ENCODE assay signal across 1 cellular context in the genomic region with DNA sequence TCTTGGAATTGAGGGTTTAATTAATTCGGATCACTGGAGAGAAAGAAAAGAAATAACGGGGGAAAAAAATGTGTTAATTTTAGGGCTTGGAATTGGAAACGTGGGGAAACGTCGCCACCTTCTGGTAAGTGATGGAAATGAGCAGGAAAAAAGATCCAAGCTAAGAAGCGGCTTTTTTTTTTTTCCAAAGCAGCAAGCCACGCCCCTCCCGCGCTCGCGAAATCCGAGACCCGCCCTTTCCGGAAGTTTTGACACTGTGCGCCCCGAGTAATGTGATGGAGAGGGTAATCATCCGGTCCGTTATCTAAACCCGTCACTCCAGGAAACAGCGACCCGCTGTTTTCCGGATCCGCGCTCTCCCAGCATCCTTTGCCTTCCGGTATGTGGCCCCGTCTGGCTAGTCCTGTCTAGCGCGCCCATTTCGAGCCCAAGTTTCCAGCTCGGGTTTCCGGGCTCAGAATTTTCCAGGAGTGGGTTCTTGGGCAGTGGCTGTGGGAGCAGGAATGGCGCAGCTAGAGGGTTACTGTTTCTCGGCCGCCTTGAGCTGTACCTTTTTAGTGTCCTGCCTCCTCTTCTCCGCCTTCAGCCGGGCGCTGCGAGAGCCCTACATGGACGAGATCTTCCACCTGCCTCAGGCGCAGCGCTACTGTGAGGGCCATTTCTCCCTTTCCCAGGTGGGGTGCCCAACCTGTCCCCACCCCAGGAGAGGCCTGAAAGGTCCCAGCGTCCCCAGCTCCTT.
TF ChIP-seq lines count a peak whose summit lies in the region.

A gene with protein sequence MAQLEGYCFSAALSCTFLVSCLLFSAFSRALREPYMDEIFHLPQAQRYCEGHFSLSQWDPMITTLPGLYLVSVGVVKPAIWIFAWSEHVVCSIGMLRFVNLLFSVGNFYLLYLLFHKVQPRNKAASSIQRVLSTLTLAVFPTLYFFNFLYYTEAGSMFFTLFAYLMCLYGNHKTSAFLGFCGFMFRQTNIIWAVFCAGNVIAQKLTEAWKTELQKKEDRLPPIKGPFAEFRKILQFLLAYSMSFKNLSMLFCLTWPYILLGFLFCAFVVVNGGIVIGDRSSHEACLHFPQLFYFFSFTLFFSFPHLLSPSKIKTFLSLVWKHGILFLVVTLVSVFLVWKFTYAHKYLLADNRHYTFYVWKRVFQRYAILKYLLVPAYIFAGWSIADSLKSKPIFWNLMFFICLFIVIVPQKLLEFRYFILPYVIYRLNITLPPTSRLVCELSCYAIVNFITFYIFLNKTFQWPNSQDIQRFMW (plus strand): TSS at position 384 of the 739 bp plus-strand sequence. CDS start 120 bp downstream, at position 504.

TF ChIP-seq in HEK293, 187 proteins besides CTCF, POLR2A, EP300 and RAD21 (continued from another document):
- TF ChIP-seq, protein P1, sequence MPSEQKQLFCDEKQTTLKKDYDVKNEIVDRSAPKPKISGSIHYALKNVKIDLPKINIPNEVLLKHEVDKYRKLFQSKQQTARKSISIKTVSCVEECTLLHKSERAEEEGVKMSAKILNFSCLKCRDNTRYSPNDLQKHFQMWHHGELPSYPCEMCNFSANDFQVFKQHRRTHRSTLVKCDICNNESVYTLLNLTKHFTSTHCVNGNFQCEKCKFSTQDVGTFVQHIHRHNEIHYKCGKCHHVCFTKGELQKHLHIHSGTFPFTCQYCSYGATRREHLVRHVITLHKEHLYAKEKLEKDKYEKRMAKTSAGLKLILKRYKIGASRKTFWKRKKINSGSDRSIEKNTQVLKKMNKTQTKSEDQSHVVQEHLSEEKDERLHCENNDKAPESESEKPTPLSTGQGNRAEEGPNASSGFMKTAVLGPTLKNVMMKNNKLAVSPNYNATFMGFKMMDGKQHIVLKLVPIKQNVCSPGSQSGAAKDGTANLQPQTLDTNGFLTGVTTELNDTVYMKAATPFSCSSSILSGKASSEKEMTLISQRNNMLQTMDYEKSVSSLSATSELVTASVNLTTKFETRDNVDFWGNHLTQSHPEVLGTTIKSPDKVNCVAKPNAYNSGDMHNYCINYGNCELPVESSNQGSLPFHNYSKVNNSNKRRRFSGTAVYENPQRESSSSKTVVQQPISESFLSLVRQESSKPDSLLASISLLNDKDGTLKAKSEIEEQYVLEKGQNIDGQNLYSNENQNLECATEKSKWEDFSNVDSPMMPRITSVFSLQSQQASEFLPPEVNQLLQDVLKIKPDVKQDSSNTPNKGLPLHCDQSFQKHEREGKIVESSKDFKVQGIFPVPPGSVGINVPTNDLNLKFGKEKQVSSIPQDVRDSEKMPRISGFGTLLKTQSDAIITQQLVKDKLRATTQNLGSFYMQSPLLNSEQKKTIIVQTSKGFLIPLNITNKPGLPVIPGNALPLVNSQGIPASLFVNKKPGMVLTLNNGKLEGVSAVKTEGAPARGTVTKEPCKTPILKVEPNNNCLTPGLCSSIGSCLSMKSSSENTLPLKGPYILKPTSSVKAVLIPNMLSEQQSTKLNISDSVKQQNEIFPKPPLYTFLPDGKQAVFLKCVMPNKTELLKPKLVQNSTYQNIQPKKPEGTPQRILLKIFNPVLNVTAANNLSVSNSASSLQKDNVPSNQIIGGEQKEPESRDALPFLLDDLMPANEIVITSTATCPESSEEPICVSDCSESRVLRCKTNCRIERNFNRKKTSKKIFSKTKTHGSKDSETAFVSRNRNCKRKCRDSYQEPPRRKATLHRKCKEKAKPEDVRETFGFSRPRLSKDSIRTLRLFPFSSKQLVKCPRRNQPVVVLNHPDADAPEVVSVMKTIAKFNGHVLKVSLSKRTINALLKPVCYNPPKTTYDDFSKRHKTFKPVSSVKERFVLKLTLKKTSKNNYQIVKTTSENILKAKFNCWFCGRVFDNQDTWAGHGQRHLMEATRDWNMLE (tag by site-specific recombination; conservative IDR thresholded peaks at IDR 0.05; ENCODE audit: low read depth) = peak; percentile 85
- TF ChIP-seq, protein P2, sequence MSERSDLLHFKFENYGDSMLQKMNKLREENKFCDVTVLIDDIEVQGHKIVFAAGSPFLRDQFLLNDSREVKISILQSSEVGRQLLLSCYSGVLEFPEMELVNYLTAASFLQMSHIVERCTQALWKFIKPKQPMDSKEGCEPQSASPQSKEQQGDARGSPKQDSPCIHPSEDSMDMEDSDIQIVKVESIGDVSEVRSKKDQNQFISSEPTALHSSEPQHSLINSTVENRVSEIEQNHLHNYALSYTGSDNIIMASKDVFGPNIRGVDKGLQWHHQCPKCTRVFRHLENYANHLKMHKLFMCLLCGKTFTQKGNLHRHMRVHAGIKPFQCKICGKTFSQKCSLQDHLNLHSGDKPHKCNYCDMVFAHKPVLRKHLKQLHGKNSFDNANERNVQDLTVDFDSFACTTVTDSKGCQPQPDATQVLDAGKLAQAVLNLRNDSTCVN (tag by site-specific recombination; optimal IDR thresholded peaks at IDR 0.05) = peak; percentile 48
- TF ChIP-seq ZBTB6 (tag by site-specific recombination; IDR thresholded peaks at IDR 0.05) (0 out of 2 replicates have a peak, but pooled peaks have one; percentile 32), ZNF629 (tag by site-specific recombination; IDR thresholded peaks at IDR 0.05) (0 out of 2 replicates have a peak, but pooled peaks have one; percentile 19), ZNF121 (tag by site-specific recombination; IDR thresholded peaks at IDR 0.05) (no peak), ZNF48 (tag by site-specific recombination; IDR thresholded peaks at IDR 0.05) (no peak), ZNF654 (tag by site-specific recombination; IDR thresholded peaks at IDR 0.05; ENCODE audit: low read depth) (peak; percentile 79), SP7 (tag by site-specific recombination; IDR thresholded peaks at IDR 0.05) (peak; percentile 33; the same call in 1 of the 2 replicates)
- TF ChIP-seq, protein P3, sequence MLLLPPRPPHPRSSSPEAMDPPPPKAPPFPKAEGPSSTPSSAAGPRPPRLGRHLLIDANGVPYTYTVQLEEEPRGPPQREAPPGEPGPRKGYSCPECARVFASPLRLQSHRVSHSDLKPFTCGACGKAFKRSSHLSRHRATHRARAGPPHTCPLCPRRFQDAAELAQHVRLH (tag by site-specific recombination; IDR thresholded peaks at IDR 0.05) = peak; percentile 94
